In genomic region chr4:117529401-117529800, GRCh38 we compare ENCODE assay signal across 29 cellular contexts.
"Had no signal": no experiment of that assay in that cellular context is flagged by ENCODE, and none has a peak within 500 bp of the region (broad histone marks: within the 10 kb centered on the region; RNA-seq: fewer than 3 reads in every experiment).

No MANE protein-coding gene starts in this region.

- H3K36me3 ChIP-seq: Peyer's patch, SJSA1 had no signal

- H3K27ac ChIP-seq: Peyer's patch, SJSA1 had no signal

- H3K9me3 ChIP-seq: Peyer's patch, SJSA1, SK-N-SH had no signal

- ATAC-seq: activated CD4-positive, alpha-beta T cell treated with anti-CD3 and anti-CD28 coated beads for 36 hours; activated naive CD8-positive, alpha-beta T cell treated with anti-CD3 and anti-CD28 coated beads, Interleukin-2, amount 50 U/mL, for 24 hours; activated T-cell treated with anti-CD3 and anti-CD28 coated beads, Interleukin-2, amount 50 U/mL, for 4 hours had no signal

- H3K27me3 ChIP-seq: Peyer's patch, SJSA1 had no signal

- H3K9ac ChIP-seq: SK-N-SH had no signal

- H3K4me1 ChIP-seq: Peyer's patch, SJSA1 had no signal

- H3K4me2 ChIP-seq: SK-N-SH had no signal

- DNase-seq: activated CD4-positive, alpha-beta T cell treated with anti-CD3 and anti-CD28 coated beads for 36 hours; activated CD4-positive, alpha-beta T cell treated with anti-CD3 and anti-CD28 coated beads, Interleukin-2, amount 10 ng/mL, durations not matched to agents 7 days and 5 days; activated CD4-positive, alpha-beta T cell treated with anti-CD3 and anti-CD28 coated beads, Interleukin-2, amount 50 U/mL, for 48 hours; activated CD8-positive, alpha-beta memory T cell treated with anti-CD3 and anti-CD28 coated beads, Interleukin-2, amount 50 U/mL, for 4 hours; activated gamma-delta T cell treated with Interleukin-2 at 50 U/mL for 16 hours; activated naive CD4-positive, alpha-beta T cell treated with anti-CD3 and anti-CD28 coated beads, Interleukin-2, amount 10 ng/mL, durations not matched to agents 7 days and 5 days; activated naive CD8-positive, alpha-beta T cell treated with anti-CD3 and anti-CD28 coated beads, Interleukin-2, amount 50 U/mL, for 24 hours; activated T-cell treated with anti-CD3 and anti-CD28 coated beads for 4 hours; activated T-cell treated with anti-CD3 and anti-CD28 coated beads, Interleukin-2, amount 50 U/mL, for 4 hours; anterior cingulate cortex; caudate nucleus; cerebellar nuclear complex; cortex of kidney; NCI-H1105; NCI-H1417 treated with DMSO at 0.1 percent for 48 hours; NCI-H1694; NCI-H1930; NCI-H2081 treated with DMSO at 0.1 percent for 48 hours; NCI-H446; NCI-H524; NCI-H774; NK-92 treated with Interleukin-12 subunit alpha and Interleukin-12 subunit beta, amount 100 ng/mL, for 24 hours; Peyer's patch; RPMI8226; SHP77 treated with DMSO at 0.1 percent for 48 hours; SK-N-SH had no signal

- H3K4me3 ChIP-seq: Peyer's patch, SJSA1 had no signal

- FAIRE-seq: bronchial epithelial cell, TTC549 had no signal
